In the genomic region with DNA sequence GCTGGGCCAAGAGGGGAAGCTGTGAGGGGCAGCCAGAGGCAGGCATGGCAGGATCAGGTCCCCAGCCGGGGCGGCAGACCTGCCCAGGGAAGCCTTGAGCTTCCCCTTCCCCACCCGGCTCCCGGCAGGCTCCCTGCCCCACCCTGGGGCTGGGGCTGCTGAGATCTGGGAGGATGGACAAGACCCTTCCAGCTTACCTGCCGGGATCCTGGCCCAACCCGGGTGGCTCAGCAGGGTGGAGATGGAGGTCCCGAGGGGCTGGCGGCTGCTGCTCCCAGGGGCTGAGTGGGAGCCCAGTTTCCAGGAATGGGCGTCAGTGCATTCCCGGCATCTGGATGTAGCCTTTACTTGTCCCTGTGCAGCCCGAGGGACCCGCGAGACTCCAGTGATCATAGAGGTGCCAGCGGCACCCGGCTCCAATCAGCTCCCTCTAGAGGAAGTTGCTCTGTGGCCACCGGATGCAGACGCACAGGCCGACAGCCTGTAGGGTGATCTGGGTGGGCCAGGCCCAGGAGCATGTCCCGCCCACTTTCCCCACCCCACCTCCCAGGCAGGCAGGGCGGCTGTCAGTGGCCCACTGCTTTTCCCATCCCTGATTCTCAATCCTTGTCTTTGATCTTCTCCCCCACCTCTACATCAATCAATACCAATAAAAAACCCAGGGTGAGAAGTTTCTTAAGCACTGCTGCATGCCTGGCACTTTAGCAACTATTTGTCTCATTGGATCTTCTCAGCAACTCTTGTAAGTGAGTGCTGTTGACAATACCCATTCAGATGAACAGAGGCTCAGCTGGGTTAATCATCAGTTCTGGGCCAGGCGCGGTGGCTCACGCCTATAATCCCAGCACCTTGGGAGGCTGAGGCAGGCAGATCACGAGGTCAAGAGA, we compare ENCODE assay signal across 1 cellular context.
A peak's percentile ranks its signal among the peaks of the same experiment; 100 is the strongest.
TF ChIP-seq lines count a peak whose summit lies in the region.

TSS of gene BAK1 (minus strand) at position 449 of the 887 bp plus-strand sequence. CDS start 2,672 bp downstream, outside the sequence.

TF ChIP-seq in K562, 482 proteins besides CTCF, POLR2A, EP300 and RAD21 (continued from another document):
- no peak for TF ChIP-seq GTF3C2 (IDR thresholded peaks at IDR 0.05; ENCODE audit: borderline replicate concordance, extremely low read depth, insufficient read length)
- no peak for TF ChIP-seq RREB1 (CRISPR knock-in tag; IDR thresholded peaks at IDR 0.05)
- peak; percentile 20; the same call in 1 of the 2 replicates for TF ChIP-seq E2F3 (CRISPR knock-in tag; IDR thresholded peaks at IDR 0.05)
- TF ChIP-seq ZNF324 (CRISPR knock-in tag; IDR thresholded peaks at IDR 0.05) = no peak
- peak; percentile 46 for TF ChIP-seq TBP (optimal IDR thresholded peaks at IDR 0.05; ENCODE audit: low read depth, low read length)
- TF ChIP-seq ZNF444 (CRISPR knock-in tag; IDR thresholded peaks at IDR 0.05) = no peak
- TF ChIP-seq GTF2B (IDR thresholded peaks at IDR 0.05; ENCODE audit: extremely low read depth, insufficient read length) = no peak
TF ChIP-seq in K562: peak in this region for 83.
